In the genomic region with DNA sequence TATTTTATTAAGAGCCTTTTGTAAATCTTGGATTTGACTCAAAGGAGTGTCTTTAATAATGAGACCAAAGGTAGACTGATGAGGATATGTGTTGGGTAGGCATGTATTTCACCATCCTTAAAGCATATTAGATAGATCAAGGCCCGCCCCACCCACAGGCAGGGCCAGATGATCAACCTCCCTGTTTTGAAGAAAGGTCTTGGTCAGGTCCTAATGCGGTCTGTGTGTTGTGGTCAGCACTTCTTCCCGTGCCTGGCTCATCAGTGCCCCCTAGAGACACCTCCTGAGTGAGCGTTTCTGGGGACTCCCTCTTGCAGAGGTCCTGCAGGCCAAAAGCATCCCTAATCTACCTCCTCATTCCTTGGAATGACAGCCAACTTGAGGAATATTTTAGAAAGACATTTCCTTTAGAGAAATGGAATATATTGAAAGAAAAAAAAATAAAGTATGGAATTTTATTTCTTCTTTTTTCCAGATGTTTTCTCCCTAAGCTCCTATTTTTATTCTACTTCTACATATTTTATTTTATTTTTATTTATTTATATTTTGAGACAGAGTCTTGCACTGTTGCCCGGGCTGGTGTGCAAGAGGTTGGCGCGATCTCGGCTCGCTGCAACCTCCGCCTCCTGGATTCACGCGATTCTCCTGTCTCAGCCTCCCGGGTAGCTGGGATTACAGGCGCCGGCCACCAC, we compare ENCODE assay signal across 9 cellular contexts. TPM values are rescaled to one million over a fixed set of nuclear protein-coding genes. Genes with fewer than 3 reads are reported as not detected.
A peak's percentile ranks its signal among the peaks of the same experiment; 100 is the strongest.
DNase-seq lines count a peak whose midpoint lies in the region; ATAC-seq and TF ChIP-seq lines count a peak whose summit lies in the region.
"Had no signal": no experiment of that assay in that cellular context is flagged by ENCODE, and none has a peak within 500 bp of the region (broad histone marks: within the 10 kb centered on the region; RNA-seq: fewer than 3 reads in every experiment).

No MANE protein-coding gene starts in this region.

- H3K27ac ChIP-seq in 22Rv1 (no peak overlapping the region; the same call in 1 of the 2 replicates), colonic mucosa (no peak overlapping the region), liver (ENCODE audit: low read depth in 1 of 2, low read length in 2 of 2) (peak overlapping the region; percentile 68 to 69)

- H3K9me3 ChIP-seq in colonic mucosa = no peaks in the 10 kb centered on the region
- H3K9me3 ChIP-seq in liver (ENCODE audit: control insufficient read depth in 4 of 4, low read length in 3 of 4) = no peaks in the 10 kb centered on the region

- peak; percentile 95 to 97 for TF ChIP-seq RAD21 in liver (IDR thresholded peaks at IDR 0.05)

- H3K4me3 Mint-ChIP-seq in HFFc6 = no peak overlapping the region

- H3K4me1 ChIP-seq in colonic mucosa = no peaks in the 10 kb centered on the region
- peaks cover 3 to 25% (median 12%) of the 10 kb centered on the region in 4 donors for H3K4me1 ChIP-seq in liver (ENCODE audit: control insufficient read depth in 4 of 4, insufficient read depth in 4 of 4, low read length in 3 of 4)

- no peaks in the 10 kb centered on the region for H3K36me3 ChIP-seq in colonic mucosa
- peaks cover 5 to 25% (median 17%) of the 10 kb centered on the region in 4 donors for H3K36me3 ChIP-seq in liver (ENCODE audit: control insufficient read depth in 4 of 4, insufficient read depth in 3 of 4, low read depth in 1 of 4, low read length in 3 of 4)

- H3K9ac ChIP-seq in colonic mucosa (ENCODE audit: low read depth in 2 of 2, low read length in 2 of 2) (no peak overlapping the region), liver (ENCODE audit: low read depth in 1 of 2, low read length in 2 of 2) (no peak overlapping the region)

- ATAC-seq in SK-N-SH treated with all-trans-retinoic acid at 6 μM for 48 hours = peak; percentile 100

- H3K9me3 Mint-ChIP-seq in HFFc6 = peaks cover 4% of the 10 kb centered on the region

- TF ChIP-seq CTCF in 22Rv1 (IDR thresholded peaks at IDR 0.05) = peak; percentile 90
- TF ChIP-seq CTCF in GM12874 (IDR thresholded peaks at IDR 0.05; ENCODE audit: insufficient read depth, low read depth, low read length) = peak; percentile 92
- peak; percentile 94 for TF ChIP-seq CTCF in HFFc6 (IDR thresholded peaks at IDR 0.05)
- TF ChIP-seq CTCF in colonic mucosa (IDR thresholded peaks at IDR 0.05) = peak; percentile 86
- peak; percentile 85 for TF ChIP-seq CTCF in liver (IDR thresholded peaks at IDR 0.05; ENCODE audit: low read depth, low read length, missing input control)

- intact Hi-C loops in colonic mucosa (cut with DNase I) = loop anchor here (2.0 to 10.0 kb wide), 3 partner anchors 88 to 356 kb away; partner anchors contain the start of gene HPS3

- H3K27me3 Mint-ChIP-seq in HFFc6 (ENCODE audit: insufficient read depth) = no peaks in the 10 kb centered on the region; the same call in 1 of the 2 replicates

- H3K27me3 ChIP-seq in colonic mucosa (no peaks in the 10 kb centered on the region), liver (ENCODE audit: control insufficient read depth in 4 of 4, insufficient read depth in 4 of 4, low read length in 3 of 4) (no peaks in the 10 kb centered on the region)

- 73% methylated on average over 15 of the region's 15 CpGs for WGBS in liver

- peaks cover 8% of the 10 kb centered on the region; the same call in 1 of the 2 replicates for H3K36me3 Mint-ChIP-seq in HFFc6 (ENCODE audit: low read depth)

- peak; percentile 83 for DNase-seq in HFFc6
- peak; percentile 91 for DNase-seq in M059J (ENCODE audit: low read depth)
- DNase-seq in colonic mucosa = peak; percentile 86
- DNase-seq in stimulated activated CD8-positive, alpha-beta memory T cell treated with anti-CD3 and anti-CD28 coated beads, Interleukin-2, amount 100 ng/mL, for 48 hours (ENCODE audit: low read depth in 2 of 2) = peak; percentile 31 to 41

- no peak overlapping the region for H3K4me3 ChIP-seq in colonic mucosa
- no peak overlapping the region for H3K4me3 ChIP-seq in liver (ENCODE audit: low read depth in 1 of 3, low read length in 3 of 3)
- H3K4me3 ChIP-seq: skin epidermis had no signal

- peak overlapping the region; percentile 61 for H3K27ac Mint-ChIP-seq in HFFc6

- H3K4me1 Mint-ChIP-seq in HFFc6 (ENCODE audit: low read depth) = peaks cover 28% of the 10 kb centered on the region

TF ChIP-seq in SK-N-SH treated with all-trans-retinoic acid at 6 μM for 48 hours, 23 proteins besides CTCF, POLR2A, EP300 and RAD21:
- TF ChIP-seq ZNF70 (CRISPR knock-in tag; IDR thresholded peaks at IDR 0.05) = no peak
- TF ChIP-seq CSDC2 (CRISPR knock-in tag; IDR thresholded peaks at IDR 0.05) = no peak
- TF ChIP-seq BACH2 (CRISPR knock-in tag; IDR thresholded peaks at IDR 0.05; ENCODE audit: borderline replicate concordance) = no peak
- TF ChIP-seq ZFP3 (CRISPR knock-in tag; IDR thresholded peaks at IDR 0.05) = no peak
- TF ChIP-seq ZNF8 (CRISPR knock-in tag; IDR thresholded peaks at IDR 0.05) = no peak
- no peak for TF ChIP-seq ARNTL (CRISPR knock-in tag; IDR thresholded peaks at IDR 0.05; ENCODE audit: borderline replicate concordance, low read depth)
TF ChIP-seq in SK-N-SH treated with all-trans-retinoic acid at 6 μM for 48 hours: peak in this region for 0.

TF ChIP-seq in liver, 16 proteins besides CTCF, POLR2A, EP300 and RAD21:
- no peak for TF ChIP-seq EGR1 (IDR thresholded peaks at IDR 0.05; ENCODE audit: low read depth in 2 of 2)
- no peak for TF ChIP-seq HNF4G (IDR thresholded peaks at IDR 0.05)
- no peak for TF ChIP-seq YY1 (IDR thresholded peaks at IDR 0.05)
- TF ChIP-seq, protein P1, sequence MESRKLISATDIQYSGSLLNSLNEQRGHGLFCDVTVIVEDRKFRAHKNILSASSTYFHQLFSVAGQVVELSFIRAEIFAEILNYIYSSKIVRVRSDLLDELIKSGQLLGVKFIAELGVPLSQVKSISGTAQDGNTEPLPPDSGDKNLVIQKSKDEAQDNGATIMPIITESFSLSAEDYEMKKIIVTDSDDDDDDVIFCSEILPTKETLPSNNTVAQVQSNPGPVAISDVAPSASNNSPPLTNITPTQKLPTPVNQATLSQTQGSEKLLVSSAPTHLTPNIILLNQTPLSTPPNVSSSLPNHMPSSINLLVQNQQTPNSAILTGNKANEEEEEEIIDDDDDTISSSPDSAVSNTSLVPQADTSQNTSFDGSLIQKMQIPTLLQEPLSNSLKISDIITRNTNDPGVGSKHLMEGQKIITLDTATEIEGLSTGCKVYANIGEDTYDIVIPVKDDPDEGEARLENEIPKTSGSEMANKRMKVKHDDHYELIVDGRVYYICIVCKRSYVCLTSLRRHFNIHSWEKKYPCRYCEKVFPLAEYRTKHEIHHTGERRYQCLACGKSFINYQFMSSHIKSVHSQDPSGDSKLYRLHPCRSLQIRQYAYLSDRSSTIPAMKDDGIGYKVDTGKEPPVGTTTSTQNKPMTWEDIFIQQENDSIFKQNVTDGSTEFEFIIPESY (IDR thresholded peaks at IDR 0.05) = no peak
- TF ChIP-seq GABPA (IDR thresholded peaks at IDR 0.05 in 1 of 2, conservative IDR thresholded peaks at IDR 0.05 in 1 of 2) = no peak
- TF ChIP-seq, protein P2, sequence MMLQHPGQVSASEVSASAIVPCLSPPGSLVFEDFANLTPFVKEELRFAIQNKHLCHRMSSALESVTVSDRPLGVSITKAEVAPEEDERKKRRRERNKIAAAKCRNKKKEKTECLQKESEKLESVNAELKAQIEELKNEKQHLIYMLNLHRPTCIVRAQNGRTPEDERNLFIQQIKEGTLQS (IDR thresholded peaks at IDR 0.05) = no peak
- no peak for TF ChIP-seq TAF1 (conservative IDR thresholded peaks at IDR 0.05)
- TF ChIP-seq, protein P3, sequence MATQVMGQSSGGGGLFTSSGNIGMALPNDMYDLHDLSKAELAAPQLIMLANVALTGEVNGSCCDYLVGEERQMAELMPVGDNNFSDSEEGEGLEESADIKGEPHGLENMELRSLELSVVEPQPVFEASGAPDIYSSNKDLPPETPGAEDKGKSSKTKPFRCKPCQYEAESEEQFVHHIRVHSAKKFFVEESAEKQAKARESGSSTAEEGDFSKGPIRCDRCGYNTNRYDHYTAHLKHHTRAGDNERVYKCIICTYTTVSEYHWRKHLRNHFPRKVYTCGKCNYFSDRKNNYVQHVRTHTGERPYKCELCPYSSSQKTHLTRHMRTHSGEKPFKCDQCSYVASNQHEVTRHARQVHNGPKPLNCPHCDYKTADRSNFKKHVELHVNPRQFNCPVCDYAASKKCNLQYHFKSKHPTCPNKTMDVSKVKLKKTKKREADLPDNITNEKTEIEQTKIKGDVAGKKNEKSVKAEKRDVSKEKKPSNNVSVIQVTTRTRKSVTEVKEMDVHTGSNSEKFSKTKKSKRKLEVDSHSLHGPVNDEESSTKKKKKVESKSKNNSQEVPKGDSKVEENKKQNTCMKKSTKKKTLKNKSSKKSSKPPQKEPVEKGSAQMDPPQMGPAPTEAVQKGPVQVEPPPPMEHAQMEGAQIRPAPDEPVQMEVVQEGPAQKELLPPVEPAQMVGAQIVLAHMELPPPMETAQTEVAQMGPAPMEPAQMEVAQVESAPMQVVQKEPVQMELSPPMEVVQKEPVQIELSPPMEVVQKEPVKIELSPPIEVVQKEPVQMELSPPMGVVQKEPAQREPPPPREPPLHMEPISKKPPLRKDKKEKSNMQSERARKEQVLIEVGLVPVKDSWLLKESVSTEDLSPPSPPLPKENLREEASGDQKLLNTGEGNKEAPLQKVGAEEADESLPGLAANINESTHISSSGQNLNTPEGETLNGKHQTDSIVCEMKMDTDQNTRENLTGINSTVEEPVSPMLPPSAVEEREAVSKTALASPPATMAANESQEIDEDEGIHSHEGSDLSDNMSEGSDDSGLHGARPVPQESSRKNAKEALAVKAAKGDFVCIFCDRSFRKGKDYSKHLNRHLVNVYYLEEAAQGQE (IDR thresholded peaks at IDR 0.05) = no peak
- no peak for TF ChIP-seq SP1 (IDR thresholded peaks at IDR 0.05)
- TF ChIP-seq NR2F2 (IDR thresholded peaks at IDR 0.05) = peak; percentile 47
- TF ChIP-seq, protein P4, sequence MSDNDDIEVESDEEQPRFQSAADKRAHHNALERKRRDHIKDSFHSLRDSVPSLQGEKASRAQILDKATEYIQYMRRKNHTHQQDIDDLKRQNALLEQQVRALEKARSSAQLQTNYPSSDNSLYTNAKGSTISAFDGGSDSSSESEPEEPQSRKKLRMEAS (IDR thresholded peaks at IDR 0.05) = no peak
- peak in 1 of 2 donors; percentile 47 for TF ChIP-seq RXRA (IDR thresholded peaks at IDR 0.05)
- no peak for TF ChIP-seq FOXA2 (IDR thresholded peaks at IDR 0.05)
- TF ChIP-seq HNF4A (conservative IDR thresholded peaks at IDR 0.05) = peak in 1 of 2 donors; percentile 37
- TF ChIP-seq FOXA1 (IDR thresholded peaks at IDR 0.05) = no peak
- no peak for TF ChIP-seq JUND (IDR thresholded peaks at IDR 0.05)

RNA-seq across cellular contexts. Expression of gene TM4SF4, which starts 6.0 kb away (rescaled TPM):
- 1 to 10 TPM in 1 of 6 experiments, under 1 TPM in 5; 0.25 to 1.3 (median 0.63) TPM for total RNA-seq in HFFc6 (2021; fragmentation: NEBNext Ultra II Directional; extraction: Animal tissue kit (Norgen Biotek cat#: 25700))
- total RNA-seq in M059J (2014; rRNA removed; shearing (Covaris generic)) = 21.7 TPM in 1 of 2 replicates, not detected in the other
- total RNA-seq in colonic mucosa (1 to 10 TPM; 1.1 to 4.5 TPM), liver (100 to 1,000 TPM; 184 to 230 TPM)
- polyA plus RNA-seq in liver = 100 to 1,000 TPM; 201 to 215 TPM

Comparison
In these comparisons a context has a peak if more than half of its experiments do, and no peak if none do; other contexts are left out.
1. H3K27ac ChIP-seq: peak in liver (2 of 2); none in 22Rv1 (single experiment) and colonic mucosa (single experiment).
2. DNase-seq: peak in every context shown above with its lines; median percentile 91 in M059J; 86 in colonic mucosa; 83 in HFFc6; 36 in stimulated activated CD8-positive, alpha-beta memory T cell treated with anti-CD3 and anti-CD28 coated beads, Interleukin-2, amount 100 ng/mL, for 48 hours.
3. Peak in every context shown above with its lines, with median percentiles within 50 percentile points of each other: CTCF ChIP-seq.